8 cellular contexts compared by ENCODE assay signal in the genomic region with DNA sequence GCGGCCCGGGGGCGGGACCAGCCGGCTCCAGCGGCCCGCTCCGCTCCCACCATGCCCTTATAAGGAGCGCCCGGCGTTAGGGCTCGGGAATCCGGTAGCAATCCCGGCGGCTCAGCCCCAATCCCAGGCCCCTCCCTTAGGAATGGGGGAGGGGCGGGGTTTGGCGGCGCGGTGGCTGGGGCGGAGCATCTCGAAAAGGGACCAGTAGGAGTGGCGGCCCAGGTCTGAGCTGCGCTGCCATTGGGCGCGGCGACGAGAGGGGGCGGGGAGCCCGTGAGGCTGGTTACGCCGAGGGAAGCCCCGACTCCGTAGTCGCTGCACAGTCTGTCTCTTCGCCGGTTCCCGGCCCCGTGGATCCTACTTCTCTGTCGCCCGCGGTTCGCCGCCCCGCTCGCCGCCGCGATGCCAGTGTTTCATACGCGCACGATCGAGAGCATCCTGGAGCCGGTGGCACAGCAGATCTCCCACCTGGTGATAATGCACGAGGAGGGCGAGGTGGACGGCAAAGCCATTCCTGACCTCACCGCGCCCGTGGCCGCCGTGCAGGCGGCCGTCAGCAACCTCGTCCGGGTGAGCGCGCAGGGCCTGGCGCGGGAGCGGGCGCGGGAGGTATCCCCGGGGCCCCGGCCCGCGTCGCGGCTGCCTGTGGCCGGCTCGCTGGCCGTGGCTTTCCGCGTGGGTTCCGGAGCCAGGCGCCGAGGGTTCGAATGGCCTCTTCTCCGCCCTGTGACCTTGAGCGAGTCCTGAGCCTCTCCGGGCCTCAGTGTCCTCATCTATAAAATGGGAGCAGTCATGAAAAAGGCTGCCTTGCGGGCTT. TPM values are rescaled to one million over a fixed set of nuclear protein-coding genes. Genes with fewer than 3 reads are reported as not detected.
DNase-seq lines count a peak whose midpoint lies in the region; ATAC-seq and TF ChIP-seq lines count a peak whose summit lies in the region.

VCL (plus strand) TSS at position 311 of the 817 bp plus-strand sequence; CDS start at position 403, 92 bp downstream.

- H3K9me3 Mint-ChIP-seq in IgD-negative memory B cell, result no peaks in the 10 kb centered on the region

- H3K36me3 ChIP-seq in mucosa of descending colon (ENCODE audit: low read depth), result no peaks in the 10 kb centered on the region

- peak within 1 kb of the TSS; percentile 86 to 99 (median 98) for H3K4me3 Mint-ChIP-seq in IgD-negative memory B cell

- H3K4me3 ChIP-seq in epithelial cell of esophagus (ENCODE audit: low read length) (peak within 1 kb of the TSS; percentile 80), mucosa of descending colon (peak within 1 kb of the TSS; percentile 90)

- peaks cover 28 to 41% (median 36%) of the 10 kb centered on the region in 3 donors for H3K4me1 Mint-ChIP-seq in IgD-negative memory B cell

- peak within 1 kb of the TSS; percentile 70 to 99 (median 93) for H3K27ac Mint-ChIP-seq in IgD-negative memory B cell

- DNase-seq in DMS 273 treated with DMSO at 0.1 percent for 48 hours (lab: John Stamatoyannopoulos, UW), result peak; percentile 89
- peak; percentile 83 for DNase-seq in OCI-M2 (lab: John Stamatoyannopoulos, UW; ENCODE audit: unreplicated experiment)
- peak; percentile 89 for DNase-seq in activated T-cell treated with anti-CD3 and anti-CD28 coated beads for 4 hours
- DNase-seq in epithelial cell of esophagus (ENCODE audit: low read depth), result peak; percentile 99
- DNase-seq in mucosa of descending colon, result peak; percentile 98 to 99 (median 98)
- peak; percentile 92 for DNase-seq in stimulated activated CD8-positive, alpha-beta memory T cell treated with anti-CD3 and anti-CD28 coated beads, Interleukin-4, amount 100 ng/mL, for 24 hours (ENCODE audit: low read depth)

- no peaks in the 10 kb centered on the region for H3K9me3 ChIP-seq in mucosa of descending colon

- no peaks in the 10 kb centered on the region for H3K36me3 Mint-ChIP-seq in IgD-negative memory B cell

- ATAC-seq in GM21529 (IDR thresholded peaks at IDR 0.05; ENCODE audit: unreplicated experiment) (peak; percentile 96), mucosa of descending colon (peak; percentile 92)

- H3K4me1 ChIP-seq in mucosa of descending colon (ENCODE audit: low read depth), result peaks cover 17% of the 10 kb centered on the region

- intact Hi-C loops in mucosa of descending colon (cut with DNase I, micrococcal nuclease), result no loop called here

- no peaks in the 10 kb centered on the region for H3K27me3 Mint-ChIP-seq in IgD-negative memory B cell

- TF ChIP-seq CTCF in epithelial cell of esophagus (IDR thresholded peaks at IDR 0.05; ENCODE audit: insufficient read depth, low read depth, low read length, missing control alignments), result no peak
- TF ChIP-seq CTCF in mucosa of descending colon (IDR thresholded peaks at IDR 0.05), result no peak

RNA-seq across cellular contexts. Expression of gene VCL, which starts in this region (rescaled TPM):
- polyA plus RNA-seq in IgD-negative memory B cell, result 44.2 TPM
- total RNA-seq in mucosa of descending colon, result 100 to 1,000 TPM; 114 to 292 (median 117) TPM

Comparison
In these comparisons a context has a peak if more than half of its experiments do, and no peak if none do; other contexts are left out.
1. Peak in every context shown above with its lines: DNase-seq, ATAC-seq and H3K4me3 ChIP-seq.